ENCODE assay signal across 19 cellular contexts in genomic region chr18:36734589-36734988, GRCh38.
DNase-seq lines count a peak whose midpoint lies in the region; ATAC-seq, FAIRE-seq and TF ChIP-seq lines count a peak whose summit lies in the region.
"Had no signal": no experiment of that assay in that cellular context is flagged by ENCODE, and none has a peak within 500 bp of the region (broad histone marks: within the 10 kb centered on the region; RNA-seq: fewer than 3 reads in every experiment).

No MANE protein-coding gene starts in this region.

- H3K4me1 ChIP-seq in GM12878 (ENCODE audit: control insufficient read depth, insufficient read depth, low read length), result no peaks in the 10 kb centered on the region
- H3K4me1 ChIP-seq: BE2C, SJSA1 had no signal

- ATAC-seq in GM18867 (IDR thresholded peaks at IDR 0.05; ENCODE audit: unreplicated experiment), result peak; percentile 7
- peak; percentile 28; the same call in 2 of the 3 replicates for ATAC-seq in GM12878
- ATAC-seq in HG02938 (IDR thresholded peaks at IDR 0.05; ENCODE audit: unreplicated experiment), result no peak
- ATAC-seq: GM23338, Right ventricle myocardium inferior, T-helper 17 cell had no signal

- no peaks in the 10 kb centered on the region for H3K36me3 ChIP-seq in GM12878 (ENCODE audit: control insufficient read depth in 2 of 2, insufficient read depth in 2 of 2, low read length in 1 of 2)
- H3K36me3 ChIP-seq: BE2C, HAP-1, SJSA1 had no signal

- H3K27me3 ChIP-seq in GM12878 (replicated peaks in 1 of 2; ENCODE audit: control insufficient read depth in 2 of 2, insufficient read depth in 2 of 2, low read length in 1 of 2), result no peaks in the 10 kb centered on the region
- H3K27me3 ChIP-seq: BE2C, SJSA1 had no signal

- TF ChIP-seq POLR2A in GM12878 (IDR thresholded peaks at IDR 0.05; ENCODE audit: low read depth, low read length), result no peak

- no peak overlapping the region for H3K4me3 ChIP-seq in GM12878
- H3K4me3 ChIP-seq: GM23338, HAP-1, SJSA1 had no signal

- POLR2A ChIA-PET in GM12878 (lab: Charles Lee), result interaction anchor here (0.6 kb wide), 1 partner anchor 1396 kb away, joined by 3 read pairs; no protein-coding TSS in a partner anchor

- H3K4me2 ChIP-seq in GM12878 (ENCODE audit: control insufficient read depth, insufficient read depth), result no peak overlapping the region
- H3K4me2 ChIP-seq: GM23338 had no signal

- in situ Hi-C loops in GM12878 (cut with MboI), result no loop called here

- no peak overlapping the region for H3K9ac ChIP-seq in GM12878 (ENCODE audit: control insufficient read depth, insufficient read depth, low read length)

- TF ChIP-seq RAD21 in GM12878 (IDR thresholded peaks at IDR 0.05; ENCODE audit: insufficient read depth, low read depth, low read length), result no peak

- RAD21 ChIA-PET in GM12878 (lab: Charles Lee; ENCODE audit: unreplicated experiment), result interaction anchor here (1.1 kb wide), 1 partner anchor 99 kb away, joined by 3 read pairs; no protein-coding TSS in a partner anchor

- no peak for TF ChIP-seq CTCF in D721Med (IDR thresholded peaks at IDR 0.05; ENCODE audit: insufficient read depth, missing control alignments)
- TF ChIP-seq CTCF in GM12878 (IDR thresholded peaks at IDR 0.05 in 2 of 3, conservative IDR thresholded peaks at IDR 0.05 in 1 of 3; ENCODE audit: control insufficient read depth in 2 of 3, extremely low read depth in 1 of 3, insufficient read depth in 1 of 3, low read depth in 3 of 3, low read length in 3 of 3), result no peak
- TF ChIP-seq CTCF in GM10266 (IDR thresholded peaks at IDR 0.05; ENCODE audit: control insufficient read depth, insufficient read depth, low read depth, missing control alignments), result no peak

- FAIRE-seq in D721Med (lab: Jason Lieb, UNC) (peak; percentile 85), GM12878 (lab: Jason Lieb, UNC) (no peak)
- FAIRE-seq: G401.6 had no signal

- intact Hi-C loops in GM12878 (cut with micrococcal nuclease; ENCODE audit: unreplicated experiment), result no loop called here

- no peaks in the 10 kb centered on the region for H3K79me2 ChIP-seq in GM12878 (ENCODE audit: control insufficient read depth, insufficient read depth, low read length)

- BruUV-seq in GM12878 (replicated peaks; lab: Mats Ljungman, UMichigan), result no TSS peak

- no peaks in the 10 kb centered on the region; the same call in 2 of the 3 replicates for H3K9me3 ChIP-seq in GM12878 (replicated peaks; ENCODE audit: control insufficient read depth, insufficient read depth, low read length)
- H3K9me3 ChIP-seq: BE2C, HAP-1, SJSA1 had no signal

- TF ChIP-seq EP300 in GM12878 (IDR thresholded peaks at IDR 0.05; ENCODE audit: borderline replicate concordance in 1 of 2, control insufficient read depth in 1 of 2, low read depth in 2 of 2, low read length in 2 of 2), result no peak

- SMC1A ChIA-PET in GM12878 (lab: Charles Lee; ENCODE audit: uncharacterized antibody, unreplicated experiment), result interaction anchor here (1.5 kb wide), 1 partner anchor 14 kb away, joined by 5 read pairs; no protein-coding TSS in a partner anchor

- CTCF ChIA-PET in GM12878 (lab: Yijun Ruan, JAX), result interaction anchor here (1.0 kb wide), 1 partner anchor 47 kb away, joined by 3 read pairs; no protein-coding TSS in a partner anchor

- DNase-seq in D721Med (ENCODE audit: insufficient read length, low spot score), result no peak
- peak; percentile 16 for DNase-seq in NCI-H774 (lab: John Stamatoyannopoulos, UW)
- DNase-seq in GM12878 (ENCODE audit: low read depth, low spot score), result no peak
- DNase-seq in GM10266 (ENCODE audit: extremely low spot score), result no peak
- DNase-seq in COLO668 (lab: John Stamatoyannopoulos, UW; ENCODE audit: unreplicated experiment), result no peak
- DNase-seq: BE2C, DMS 273 treated with DMSO at 0.1 percent for 48 hours, KBM-7, NCI-H1694 treated with DMSO at 0.1 percent for 48 hours, NCI-H748 treated with DMSO at 0.1 percent for 48 hours, SW 1271, T-helper 17 cell had no signal

- no peaks in the 10 kb centered on the region for H4K20me1 ChIP-seq in GM12878 (ENCODE audit: control insufficient read depth, insufficient read depth)

- no peak overlapping the region for H3K27ac ChIP-seq in GM12878 (ENCODE audit: control insufficient read depth, insufficient read depth)
- H3K27ac ChIP-seq: SJSA1 had no signal

- H2AFZ ChIP-seq in GM12878 (ENCODE audit: control insufficient read depth, low read depth, low read length), result no peak overlapping the region
- H2AFZ ChIP-seq: GM23338 had no signal

- 8% methylated on average over 4 of the region's 4 CpGs for WGBS in GM12878 (ENCODE audit: insufficient coverage, insufficient replicate concordance, low lambda C conversion rate, missing lambda C conversion rate)

TF ChIP-seq in GM12878, 131 proteins besides CTCF, POLR2A, EP300 and RAD21:
- TF ChIP-seq GABPA (IDR thresholded peaks at IDR 0.05; ENCODE audit: low read depth) (no peak), HDAC2 (IDR thresholded peaks at IDR 0.05) (no peak), EED (IDR thresholded peaks at IDR 0.05; ENCODE audit: low read depth) (no peak)
